In the genomic region with DNA sequence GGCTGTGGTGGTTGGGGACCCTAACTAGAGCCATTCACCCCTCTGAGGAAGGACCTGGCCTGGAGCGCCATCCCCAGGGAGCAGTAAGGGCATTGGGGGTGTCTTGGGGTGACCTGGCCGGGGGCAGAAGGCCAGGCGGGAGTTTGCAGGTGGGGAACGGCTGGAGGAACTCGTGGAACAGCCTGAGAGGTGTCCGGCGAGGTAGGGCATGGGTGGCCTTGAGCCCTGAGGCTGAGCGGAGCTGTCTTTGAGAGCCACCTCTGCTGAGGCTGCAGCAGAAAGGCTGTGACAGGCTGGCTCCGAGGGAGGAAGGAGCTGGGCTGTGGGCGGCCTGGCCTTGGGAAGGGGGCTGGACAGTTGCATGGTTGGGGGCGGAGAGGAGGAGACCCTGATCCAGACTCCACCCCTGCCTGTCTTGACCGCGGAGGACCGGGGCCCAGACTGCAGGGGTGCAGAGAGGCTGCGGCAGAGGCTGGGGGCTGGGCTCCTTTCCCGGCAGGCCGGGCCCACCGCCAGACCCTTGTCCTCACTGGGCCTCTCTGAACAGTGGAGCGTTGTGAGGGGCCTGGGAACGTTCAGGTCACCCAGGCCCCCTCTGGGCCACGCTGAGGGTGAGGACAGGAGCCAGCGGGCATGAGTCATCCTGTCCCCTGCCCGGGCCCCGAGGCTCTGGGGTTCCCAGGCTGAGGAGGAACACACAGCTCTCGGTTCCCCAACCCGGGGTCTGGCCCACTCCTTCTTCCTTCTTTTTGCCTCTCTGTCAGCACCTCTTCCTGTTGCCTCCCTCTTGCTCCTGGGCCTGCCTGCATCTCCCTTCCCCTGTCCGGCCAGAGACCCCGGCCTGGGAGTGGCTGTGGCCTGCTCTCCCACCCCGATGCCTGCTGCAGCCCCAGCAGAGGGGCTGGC, we compare ENCODE assay signal across 8 cellular contexts. TPM values are rescaled to one million over a fixed set of nuclear protein-coding genes. Genes with fewer than 3 reads are reported as not detected.
A peak's percentile ranks its signal among the peaks of the same experiment; 100 is the strongest.
DNase-seq lines count a peak whose midpoint lies in the region; ATAC-seq and TF ChIP-seq lines count a peak whose summit lies in the region.

No MANE protein-coding gene starts in this region.

- no peaks in the 10 kb centered on the region for H3K36me3 ChIP-seq in CD4-positive, CD25-positive, alpha-beta regulatory T cell (ENCODE audit: control insufficient read depth, insufficient read depth, low read length)
- H3K36me3 ChIP-seq in RWPE2 (ENCODE audit: low read depth) (peaks cover 9% of the 10 kb centered on the region), mesenchymal stem cell (ENCODE audit: control insufficient read depth in 1 of 2, insufficient read depth in 2 of 2, low read depth in 1 of 2, low read length in 2 of 2) (peaks cover 0 to 73% of the 10 kb centered on the region in 2 experiments), testis (ENCODE audit: low read depth, missing control alignments) (no peaks in the 10 kb centered on the region)

- peak overlapping the region in 1 of 2 experiments; percentile 95 for H3K23ac ChIP-seq in mesenchymal stem cell (ENCODE audit: low read length in 2 of 2)

- H2BK12ac ChIP-seq in mesenchymal stem cell (ENCODE audit: low read length in 2 of 2) = peak overlapping the region; percentile 81 to 93

- DNase-seq in CD4-positive, CD25-positive, alpha-beta regulatory T cell = no peak
- DNase-seq in RWPE2 (ENCODE audit: low spot score) = peak; percentile 62
- peak; percentile 90 for DNase-seq in mesenchymal stem cell
- peak; percentile 85 for DNase-seq in testis
- DNase-seq in DMS 273 (lab: John Stamatoyannopoulos, UW; ENCODE audit: unreplicated experiment) = no peak

- H4K91ac ChIP-seq in mesenchymal stem cell (ENCODE audit: low read length) = peak overlapping the region; percentile 99

- peak overlapping the region; percentile 81 for H2AK5ac ChIP-seq in mesenchymal stem cell (ENCODE audit: low read length, severe bottlenecking)

- peak overlapping the region; percentile 26 for H3K4me2 ChIP-seq in mesenchymal stem cell (ENCODE audit: low read length, poor library complexity, severe bottlenecking)

- H3K18ac ChIP-seq in mesenchymal stem cell (ENCODE audit: low read depth in 1 of 2, low read length in 2 of 2) = peak overlapping the region; percentile 87 to 98

- peak; percentile 24 to 44 for ATAC-seq in CD4-positive, CD25-positive, alpha-beta regulatory T cell (ENCODE audit: low read depth in 2 of 2)
- ATAC-seq in GM21717 (IDR thresholded peaks at IDR 0.05; ENCODE audit: unreplicated experiment) = peak; percentile 35
- ATAC-seq in RWPE2 (ENCODE audit: low read depth) = no peak
- no peak for ATAC-seq in GM21786 (IDR thresholded peaks at IDR 0.05; ENCODE audit: unreplicated experiment)

- peak overlapping the region; percentile 72 for H3K9ac ChIP-seq in mesenchymal stem cell (ENCODE audit: low read length)

- H3K27ac ChIP-seq in CD4-positive, CD25-positive, alpha-beta regulatory T cell (ENCODE audit: insufficient read depth, low read length, poor library complexity, severe bottlenecking) = peak overlapping the region; percentile 58
- H3K27ac ChIP-seq in RWPE2 (ENCODE audit: poor library complexity, severe bottlenecking) (peak overlapping the region; percentile 86), mesenchymal stem cell (ENCODE audit: low read length, poor library complexity, severe bottlenecking) (peak overlapping the region; percentile 93), testis (peak overlapping the region; percentile 71 to 87)

- H3K79me1 ChIP-seq in mesenchymal stem cell (replicated peaks; ENCODE audit: low read length, poor library complexity, severe bottlenecking) = peaks cover 27% of the 10 kb centered on the region

- peak overlapping the region; percentile 89 for H2BK5ac ChIP-seq in mesenchymal stem cell (ENCODE audit: low read depth, low read length, poor library complexity, severe bottlenecking)

- no peaks in the 10 kb centered on the region for H3K27me3 ChIP-seq in CD4-positive, CD25-positive, alpha-beta regulatory T cell (ENCODE audit: control insufficient read depth, insufficient read depth, low read length)
- H3K27me3 ChIP-seq in RWPE2 (ENCODE audit: insufficient read depth, poor library complexity, severe bottlenecking) (no peaks in the 10 kb centered on the region), mesenchymal stem cell (ENCODE audit: control insufficient read depth in 1 of 2, insufficient read depth in 1 of 2, low read length in 2 of 2) (no peaks in the 10 kb centered on the region), testis (no peaks in the 10 kb centered on the region)

- H3K27ac Mint-ChIP-seq in CD4-positive, CD25-positive, alpha-beta regulatory T cell = peak overlapping the region in 2 of 3 donors; percentile 71 to 89
- peak overlapping the region; percentile 94 for H3K27ac Mint-ChIP-seq in dendritic cell treated with granulocyte-macrophage colony-stimulating factor and Interleukin-4, amounts not matched to agents 40 ng/mL and 50 ng/mL, for 4 days

- H3K4me1 Mint-ChIP-seq in CD4-positive, CD25-positive, alpha-beta regulatory T cell = peaks cover 0 to 50% (median 19%) of the 10 kb centered on the region in 4 donors
- peaks cover 96% of the 10 kb centered on the region for H3K4me1 Mint-ChIP-seq in dendritic cell treated with granulocyte-macrophage colony-stimulating factor and Interleukin-4, amounts not matched to agents 40 ng/mL and 50 ng/mL, for 4 days (ENCODE audit: low read depth)

- H2BK120ac ChIP-seq in mesenchymal stem cell (ENCODE audit: low read depth, low read length) = peak overlapping the region; percentile 78

- H3K4me3 ChIP-seq in CD4-positive, CD25-positive, alpha-beta regulatory T cell (ENCODE audit: low read depth, low read length) = no peak overlapping the region
- H3K4me3 ChIP-seq in RWPE2 (ENCODE audit: severe bottlenecking) = peak overlapping the region; percentile 4
- peak overlapping the region in 1 of 2 experiments; percentile 33 for H3K4me3 ChIP-seq in mesenchymal stem cell (ENCODE audit: insufficient read depth in 1 of 2, low read depth in 1 of 2, low read length in 2 of 2)
- H3K4me3 ChIP-seq in testis = no peak overlapping the region

- WGBS in mesenchymal stem cell = 22% methylated on average over 29 of the region's 29 CpGs
- 39 to 52% methylated on average over 16 to 29 of the region's 29 CpGs for WGBS in testis, 2 donors

- peak overlapping the region; percentile 92 for H2BK15ac ChIP-seq in mesenchymal stem cell (ENCODE audit: low read depth, poor library complexity, severe bottlenecking)

- H3K4me1 ChIP-seq in CD4-positive, CD25-positive, alpha-beta regulatory T cell (ENCODE audit: control insufficient read depth, insufficient read depth, low read length, poor library complexity, severe bottlenecking) = peaks cover 48% of the 10 kb centered on the region
- H3K4me1 ChIP-seq in RWPE2 (ENCODE audit: insufficient read depth, poor library complexity, severe bottlenecking) = peaks cover 68% of the 10 kb centered on the region
- H3K4me1 ChIP-seq in mesenchymal stem cell (ENCODE audit: control insufficient read depth, insufficient read depth, low read depth, low read length) = peaks cover 83% of the 10 kb centered on the region
- peaks cover 75% of the 10 kb centered on the region for H3K4me1 ChIP-seq in testis

- no peak for TF ChIP-seq POLR2A in testis (IDR thresholded peaks at IDR 0.05)

- no peak overlapping the region for H2AFZ ChIP-seq in mesenchymal stem cell (ENCODE audit: low read depth, low read length)

- H4K8ac ChIP-seq in mesenchymal stem cell (ENCODE audit: low read length) = peak overlapping the region; percentile 92

- H3K9me3 Mint-ChIP-seq in CD4-positive, CD25-positive, alpha-beta regulatory T cell = peaks cover 0 to 1% (median 0%) of the 10 kb centered on the region in 7 donors
- H3K9me3 Mint-ChIP-seq in dendritic cell treated with granulocyte-macrophage colony-stimulating factor and Interleukin-4, amounts not matched to agents 40 ng/mL and 50 ng/mL, for 4 days = no peaks in the 10 kb centered on the region

- peak overlapping the region; percentile 94 to 96 for H3K4ac ChIP-seq in mesenchymal stem cell (ENCODE audit: low read depth in 1 of 2, low read length in 2 of 2)

- intact Hi-C loops in dendritic cell treated with granulocyte-macrophage colony-stimulating factor and Interleukin-4, amounts not matched to agents 40 ng/mL and 50 ng/mL, for 4 days (cut with micrococcal nuclease) = loop anchor here (1.0 to 5.0 kb wide), 3 partner anchors 9 to 39 kb away; no protein-coding TSS in a partner anchor
- intact Hi-C loops in testis (cut with DNase I; ENCODE audit: low total_unique reads) = no loop called here

- peak overlapping the region; percentile 63 to 83 (median 74) for H3K4me3 Mint-ChIP-seq in CD4-positive, CD25-positive, alpha-beta regulatory T cell
- H3K4me3 Mint-ChIP-seq in dendritic cell treated with granulocyte-macrophage colony-stimulating factor and Interleukin-4, amounts not matched to agents 40 ng/mL and 50 ng/mL, for 4 days = peak overlapping the region; percentile 86

- no peaks in the 10 kb centered on the region for H3K27me3 Mint-ChIP-seq in CD4-positive, CD25-positive, alpha-beta regulatory T cell
- H3K27me3 Mint-ChIP-seq in dendritic cell treated with granulocyte-macrophage colony-stimulating factor and Interleukin-4, amounts not matched to agents 40 ng/mL and 50 ng/mL, for 4 days = no peaks in the 10 kb centered on the region

- no peaks in the 10 kb centered on the region for H3K9me3 ChIP-seq in CD4-positive, CD25-positive, alpha-beta regulatory T cell (ENCODE audit: control insufficient read depth in 2 of 2, low read length in 2 of 2)
- H3K9me3 ChIP-seq in RWPE2 (ENCODE audit: severe bottlenecking) (no peaks in the 10 kb centered on the region), mesenchymal stem cell (ENCODE audit: control insufficient read depth, low read length) (no peaks in the 10 kb centered on the region), testis (no peaks in the 10 kb centered on the region)

- no peaks in the 10 kb centered on the region for H3K36me3 Mint-ChIP-seq in CD4-positive, CD25-positive, alpha-beta regulatory T cell
- peaks cover 100% of the 10 kb centered on the region for H3K36me3 Mint-ChIP-seq in dendritic cell treated with granulocyte-macrophage colony-stimulating factor and Interleukin-4, amounts not matched to agents 40 ng/mL and 50 ng/mL, for 4 days (ENCODE audit: low read depth)

- TF ChIP-seq CTCF in RWPE2 (IDR thresholded peaks at IDR 0.05; ENCODE audit: poor library complexity, severe bottlenecking) (no peak), testis (IDR thresholded peaks at IDR 0.05) (no peak)

- peak overlapping the region in 1 of 2 experiments; percentile 98 for H3K14ac ChIP-seq in mesenchymal stem cell (ENCODE audit: low read length in 2 of 2)

RNA-seq across cellular contexts. Expression of a gene that starts 8.1 kb away (rescaled TPM):
- total RNA-seq in CD4-positive, CD25-positive, alpha-beta regulatory T cell = 61.7 TPM
- 1 to 10 TPM; 7.6 to 8.6 (median 8.4) TPM for polyA plus RNA-seq in CD4-positive, CD25-positive, alpha-beta regulatory T cell
- 25.7 TPM for polyA plus RNA-seq in mesenchymal stem cell (2013, experiment 1 of 2)
- polyA plus RNA-seq in mesenchymal stem cell (2013, experiment 2 of 2) = 26.3 TPM
- total RNA-seq in testis = 10 to 100 TPM; 45.0 to 47.3 TPM
- 26.6 TPM for polyA plus RNA-seq in testis (ENCODE audit: insufficient read depth, low read depth, low replicate concordance)

RNA-seq across cellular contexts. Expression of a gene that starts 42.7 kb away (rescaled TPM):
- total RNA-seq in CD4-positive, CD25-positive, alpha-beta regulatory T cell = 242 TPM
- 100 to 1,000 TPM; 142 to 151 (median 145) TPM for polyA plus RNA-seq in CD4-positive, CD25-positive, alpha-beta regulatory T cell
- 336 TPM for polyA plus RNA-seq in mesenchymal stem cell (2013, experiment 1 of 2)
- polyA plus RNA-seq in mesenchymal stem cell (2013, experiment 2 of 2) = 331 TPM
- total RNA-seq in testis = 100 to 1,000 TPM; 318 to 355 TPM
- polyA plus RNA-seq in testis (ENCODE audit: insufficient read depth, low read depth, low replicate concordance) = 233 TPM

RNA-seq across cellular contexts. Expression of a gene that starts 44.8 kb away (rescaled TPM):
- 87.7 TPM for total RNA-seq in CD4-positive, CD25-positive, alpha-beta regulatory T cell
- polyA plus RNA-seq in CD4-positive, CD25-positive, alpha-beta regulatory T cell = 10 to 100 TPM; 43.9 to 53.3 (median 50.9) TPM
- 26.1 TPM for polyA plus RNA-seq in mesenchymal stem cell (2013, experiment 1 of 2)
- 25.8 TPM for polyA plus RNA-seq in mesenchymal stem cell (2013, experiment 2 of 2)
- 100 to 1,000 TPM in 1 of 2 donors, 10 to 100 TPM in 1; 99.7 to 108 TPM for total RNA-seq in testis
- 35.1 TPM for polyA plus RNA-seq in testis (ENCODE audit: insufficient read depth, low read depth, low replicate concordance)

Comparison
In these comparisons a context has a peak if more than half of its experiments do, and no peak if none do; other contexts are left out.
1. ATAC-seq: peak in CD4-positive, CD25-positive, alpha-beta regulatory T cell (2 of 2) and GM21717 (single experiment); none in RWPE2 (single experiment) and GM21786 (single experiment).
2. DNase-seq: peak in RWPE2 (single experiment), mesenchymal stem cell (single experiment) and testis (single experiment); none in CD4-positive, CD25-positive, alpha-beta regulatory T cell (0 of 3) and DMS 273 (single experiment).
3. Peak in every context shown above with its lines, with median percentiles within 50 percentile points of each other: H3K27ac ChIP-seq.